Comparison of ENCODE assay signal across 10 cellular contexts in genomic region chr15:76987896-76988860, GRCh38. TPM values are rescaled to one million over a fixed set of nuclear protein-coding genes. Genes with fewer than 3 reads are reported as not detected.
DNase-seq lines count a peak whose midpoint lies in the region; ATAC-seq and FAIRE-seq lines count a peak whose summit lies in the region.
"Had no signal": no experiment of that assay in that cellular context is flagged by ENCODE, and none has a peak within 500 bp of the region (broad histone marks: within the 10 kb centered on the region; RNA-seq: fewer than 3 reads in every experiment).

No MANE protein-coding gene starts in this region.

- no peak for DNase-seq in activated T-cell treated with anti-CD3 and anti-CD28 coated beads, Interleukin-2, amount 50 U/mL, for 4 hours
- DNase-seq in naive thymus-derived CD8-positive, alpha-beta T cell = no peak
- DNase-seq in NCI-H2081 (lab: John Stamatoyannopoulos, UW) (no peak), DMS153 treated with DMSO at 0.1 percent for 48 hours (lab: John Stamatoyannopoulos, UW; ENCODE audit: unreplicated experiment) (no peak), urothelium cell line (ENCODE audit: low spot score) (no peak)

- ATAC-seq in GM19452 (IDR thresholded peaks at IDR 0.05; ENCODE audit: unreplicated experiment) (peak; percentile 77), HG03460 (IDR thresholded peaks at IDR 0.05; ENCODE audit: unreplicated experiment) (peak; percentile 80)
- peak; percentile 86 to 92 for ATAC-seq in activated T-cell treated with anti-CD3 and anti-CD28 coated beads, Interleukin-2, amount 50 U/mL, for 4 hours
- no peak for ATAC-seq in naive thymus-derived CD8-positive, alpha-beta T cell

- peak overlapping the region; percentile 28; the same call in 1 of the 2 replicates for H3K4me3 ChIP-seq in BLaER1

- peak overlapping the region; percentile 84 for H3K27ac ChIP-seq in BLaER1
- H3K27ac ChIP-seq: C4-2B, VCaP had no signal

- no peaks in the 10 kb centered on the region for H4K20me1 ChIP-seq in BLaER1

- no peaks in the 10 kb centered on the region for H3K27me3 Mint-ChIP-seq in activated T-cell treated with anti-CD3 and anti-CD28 coated beads, Interleukin-2, amount 50 U/mL, for 4 hours (ENCODE audit: low read depth)
- no peaks in the 10 kb centered on the region for H3K27me3 Mint-ChIP-seq in naive thymus-derived CD8-positive, alpha-beta T cell

- peak overlapping the region; percentile 88 for H3K4me2 ChIP-seq in BLaER1

- POLR2A ChIA-PET in naive thymus-derived CD8-positive, alpha-beta T cell (lab: Charles Lee) = no interaction called here

- H3K4me3 Mint-ChIP-seq in activated T-cell treated with anti-CD3 and anti-CD28 coated beads, Interleukin-2, amount 50 U/mL, for 4 hours = peak overlapping the region; percentile 74
- H3K4me3 Mint-ChIP-seq in naive thymus-derived CD8-positive, alpha-beta T cell = peak overlapping the region in 1 of 10 donors; percentile 57

- H3K4me1 Mint-ChIP-seq in activated T-cell treated with anti-CD3 and anti-CD28 coated beads, Interleukin-2, amount 50 U/mL, for 4 hours (ENCODE audit: low read depth) = peaks cover 32% of the 10 kb centered on the region
- peaks cover 4 to 45% (median 22%) of the 10 kb centered on the region in 4 donors for H3K4me1 Mint-ChIP-seq in naive thymus-derived CD8-positive, alpha-beta T cell

- H3K4me1 ChIP-seq in BLaER1 = peaks cover 57% of the 10 kb centered on the region

- no peaks in the 10 kb centered on the region for H3K9me3 Mint-ChIP-seq in activated T-cell treated with anti-CD3 and anti-CD28 coated beads, Interleukin-2, amount 50 U/mL, for 4 hours
- H3K9me3 Mint-ChIP-seq in naive thymus-derived CD8-positive, alpha-beta T cell = no peaks in the 10 kb centered on the region

- H3K27ac Mint-ChIP-seq in naive thymus-derived CD8-positive, alpha-beta T cell = peak overlapping the region in 7 of 10 donors; percentile 6 to 90 (median 56)

- no peaks in the 10 kb centered on the region for H3K9me3 ChIP-seq in BLaER1

- H3K27me3 ChIP-seq in BLaER1 = no peaks in the 10 kb centered on the region

- no peaks in the 10 kb centered on the region for H3K36me3 ChIP-seq in BLaER1

- no peak for FAIRE-seq in urothelium cell line (lab: Jason Lieb, UNC)

- peak overlapping the region; percentile 77 for H3K9ac ChIP-seq in BLaER1

- no peaks in the 10 kb centered on the region for H3K36me3 Mint-ChIP-seq in activated T-cell treated with anti-CD3 and anti-CD28 coated beads, Interleukin-2, amount 50 U/mL, for 4 hours (ENCODE audit: insufficient read depth)
- H3K36me3 Mint-ChIP-seq in naive thymus-derived CD8-positive, alpha-beta T cell = no peaks in the 10 kb centered on the region

RNA-seq across cellular contexts. Expression of gene PSTPIP1, which starts 6.7 kb away (rescaled TPM):
- total RNA-seq in activated T-cell treated with anti-CD3 and anti-CD28 coated beads, Interleukin-2, amount 50 U/mL, for 4 hours = 100 to 1,000 TPM in 1 of 3 donors, 10 to 100 TPM in 2; 85.4 to 130 (median 92.1) TPM
- 100 to 1,000 TPM; 118 to 124 TPM for total RNA-seq in naive thymus-derived CD8-positive, alpha-beta T cell
- polyA plus RNA-seq in naive thymus-derived CD8-positive, alpha-beta T cell = 10 to 100 TPM; 34.0 to 50.6 (median 41.8) TPM

RNA-seq across cellular contexts. Expression of gene RCN2, which starts 56.6 kb away (rescaled TPM):
- total RNA-seq in activated T-cell treated with anti-CD3 and anti-CD28 coated beads, Interleukin-2, amount 50 U/mL, for 4 hours = 10 to 100 TPM; 26.7 to 30.3 (median 27.5) TPM
- total RNA-seq in naive thymus-derived CD8-positive, alpha-beta T cell = 10 to 100 TPM; 30.7 to 31.1 TPM
- polyA plus RNA-seq in naive thymus-derived CD8-positive, alpha-beta T cell = 10 to 100 TPM; 40.3 to 46.5 (median 43.6) TPM

Comparison
In these comparisons a context has a peak if more than half of its experiments do, and no peak if none do; other contexts are left out.
1. ATAC-seq: peak in GM19452 (single experiment), HG03460 (single experiment) and activated T-cell treated with anti-CD3 and anti-CD28 coated beads, Interleukin-2, amount 50 U/mL, for 4 hours (2 of 2); none in naive thymus-derived CD8-positive, alpha-beta T cell (0 of 2).